ENCODE assay signal across 19 cellular contexts in genomic region chr4:48234575-48234974, GRCh38. TPM values are rescaled to one million over a fixed set of nuclear protein-coding genes. Genes with fewer than 3 reads are reported as not detected.
DNase-seq lines count a peak whose midpoint lies in the region; ATAC-seq, FAIRE-seq and TF ChIP-seq lines count a peak whose summit lies in the region.
"Had no signal": no experiment of that assay in that cellular context is flagged by ENCODE, and none has a peak within 500 bp of the region (broad histone marks: within the 10 kb centered on the region; RNA-seq: fewer than 3 reads in every experiment).

No MANE protein-coding gene starts in this region.

- no peak for TF ChIP-seq EP300 in tibial nerve (IDR thresholded peaks at IDR 0.05)

- H3K4me2 ChIP-seq in BLaER1 treated with 17β-estradiol and CSF1 and Interleukin-3, amounts not matched to agents 10 nM and 100 nM: peak overlapping the region; percentile 7 to 52 (median 18); a peak in 10 of 22 replicates
- H3K4me2 ChIP-seq: A549, KMS-11 had no signal

- no peak overlapping the region for H3K4me3 Mint-ChIP-seq in nephron progenitor cell

- FAIRE-seq in GM18507 (lab: Jason Lieb, UNC): peak; percentile 58
- FAIRE-seq: A549, G401.6, HepG2 had no signal

- ATAC-seq in Right ventricle myocardium inferior: no peak
- ATAC-seq: A549, HepG2 had no signal

- H4K20me1 ChIP-seq in BLaER1 treated with 17β-estradiol and CSF1 and Interleukin-3, amounts not matched to agents 10 nM and 100 nM: peaks cover 0 to 24% (median 0%) of the 10 kb centered on the region in 11 experiments; a peak in 3 of 22 replicates

- H3K27ac Mint-ChIP-seq in nephron progenitor cell: peak overlapping the region; percentile 59

- WGBS in tibial nerve, 2 donors: 66 to 69% methylated on average over 2 of the region's 2 CpGs

- TF ChIP-seq CTCF in nephron progenitor cell (IDR thresholded peaks at IDR 0.05): no peak
- no peak for TF ChIP-seq CTCF in tibial nerve (IDR thresholded peaks at IDR 0.05)

- intact Hi-C loops in Right ventricle myocardium inferior (cut with DNase I): no loop called here

- H3K27ac ChIP-seq in BLaER1 treated with 17β-estradiol and CSF1 and Interleukin-3, amounts not matched to agents 10 nM and 100 nM: no peak overlapping the region
- H3K27ac ChIP-seq in tibial nerve: no peak overlapping the region
- H3K27ac ChIP-seq: A549, KMS-11 had no signal

- peaks cover 4 to 49% (median 34%) of the 10 kb centered on the region in 11 experiments; a peak in 18 of 22 replicates for H3K9me3 ChIP-seq in BLaER1 treated with 17β-estradiol and CSF1 and Interleukin-3, amounts not matched to agents 10 nM and 100 nM (replicated peaks in 1 of 11)
- H3K9me3 ChIP-seq in tibial nerve: no peaks in the 10 kb centered on the region
- H3K9me3 ChIP-seq: A549 had no signal

- peaks cover 10 to 32% (median 16%) of the 10 kb centered on the region in 10 experiments; a peak in 17 of 20 replicates for H3K4me1 ChIP-seq in BLaER1 treated with 17β-estradiol and CSF1 and Interleukin-3, amounts not matched to agents 10 nM and 100 nM
- no peaks in the 10 kb centered on the region for H3K4me1 ChIP-seq in tibial nerve

- no peaks in the 10 kb centered on the region for H3K27me3 Mint-ChIP-seq in nephron progenitor cell (ENCODE audit: low read depth, poor library complexity)

- H3K4me3 ChIP-seq in BLaER1 treated with 17β-estradiol and CSF1 and Interleukin-3, amounts not matched to agents 10 nM and 100 nM: no peak overlapping the region
- H3K4me3 ChIP-seq in tibial nerve: no peak overlapping the region
- H3K4me3 ChIP-seq: A549 had no signal

- H3K36me3 Mint-ChIP-seq in nephron progenitor cell (ENCODE audit: low read depth): no peaks in the 10 kb centered on the region

- DNase-seq in GM18507 (ENCODE audit: extremely low spot score, insufficient read length, low read depth) (no peak), MV-4-11 (lab: John Stamatoyannopoulos, UW) (peak; percentile 8), nephron progenitor cell (no peak), AG20443 (ENCODE audit: low spot score) (no peak), tibial nerve (ENCODE audit: low spot score in 2 of 2) (no peak), Right ventricle myocardium inferior (ENCODE audit: missing footprints) (no peak)
- DNase-seq: C1 segment of cervical spinal cord, DMS 273 treated with DMSO at 0.1 percent for 48 hours, NCI-H1105 treated with DMSO at 0.1 percent for 48 hours, NCI-H187, NCI-H226, NCI-H524, SHP77 treated with DMSO at 0.1 percent for 48 hours, T-helper 1 cell had no signal

- no peaks in the 10 kb centered on the region for H3K27me3 ChIP-seq in BLaER1 treated with 17β-estradiol and CSF1 and Interleukin-3, amounts not matched to agents 10 nM and 100 nM
- no peaks in the 10 kb centered on the region for H3K27me3 ChIP-seq in tibial nerve

- no peak overlapping the region for H3K9ac ChIP-seq in BLaER1 treated with 17β-estradiol and CSF1 and Interleukin-3, amounts not matched to agents 10 nM and 100 nM
- H3K9ac ChIP-seq: KMS-11 had no signal

- H3K4me1 Mint-ChIP-seq in nephron progenitor cell: no peaks in the 10 kb centered on the region

- TF ChIP-seq POLR2A in tibial nerve (IDR thresholded peaks at IDR 0.05): no peak

- H3K36me3 ChIP-seq in BLaER1 treated with 17β-estradiol and CSF1 and Interleukin-3, amounts not matched to agents 10 nM and 100 nM: peaks cover 0 to 40% (median 10%) of the 10 kb centered on the region in 11 experiments; a peak in 8 of 22 replicates
- no peaks in the 10 kb centered on the region for H3K36me3 ChIP-seq in tibial nerve

- no peaks in the 10 kb centered on the region for H3K9me3 Mint-ChIP-seq in nephron progenitor cell

RNA-seq across cellular contexts. Expression of gene TEC, which starts 35.1 kb away (rescaled TPM):
- total RNA-seq in tibial nerve: 1 to 10 TPM; 3.1 to 8.0 (median 5.0) TPM
- total RNA-seq in Right ventricle myocardium inferior: 1.3 TPM
